Comparison of ENCODE assay signal across 15 cellular contexts in the genomic region with DNA sequence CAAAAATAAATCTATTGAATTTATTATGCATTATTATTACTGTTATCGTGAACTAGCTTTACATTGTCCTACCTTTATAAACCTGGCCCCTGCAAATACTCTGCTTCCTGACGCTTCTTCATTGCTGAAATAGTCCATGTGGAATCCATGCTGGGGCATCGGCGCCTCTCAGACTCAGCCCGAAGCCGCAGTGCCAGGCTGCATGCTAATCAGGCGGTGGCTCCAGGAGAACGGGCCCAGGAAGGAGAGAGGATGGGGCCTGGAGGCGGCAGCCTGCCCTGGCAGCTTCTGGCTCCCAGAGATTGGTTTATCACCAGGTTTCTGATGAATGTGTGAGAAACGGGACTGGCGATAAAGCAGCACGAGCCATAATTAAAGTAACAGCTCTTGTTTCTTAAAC.
"Had no signal": no experiment of that assay in that cellular context is flagged by ENCODE, and none has a peak within 500 bp of the region (broad histone marks: within the 10 kb centered on the region; RNA-seq: fewer than 3 reads in every experiment).

No MANE protein-coding gene starts in this region.

- H3K27ac ChIP-seq: coronary artery, pancreas, testis had no signal

- H3K4me1 ChIP-seq: pancreas, testis had no signal

- H3K9me3 Mint-ChIP-seq: activated CD4-positive, alpha-beta memory T cell treated with anti-CD3 and anti-CD28 coated beads, Interleukin-2, amount 10 ng/mL, durations not matched to agents 7 days and 5 days; activated naive CD8-positive, alpha-beta T cell treated with anti-CD3 and anti-CD28 coated beads, Interleukin-2, amount 10 ng/mL, durations not matched to agents 7 days and 5 days had no signal

- H3K36me3 ChIP-seq: pancreas had no signal

- H3K4me3 Mint-ChIP-seq: activated CD4-positive, alpha-beta memory T cell treated with anti-CD3 and anti-CD28 coated beads, Interleukin-2, amount 10 ng/mL, durations not matched to agents 7 days and 5 days; activated naive CD8-positive, alpha-beta T cell treated with anti-CD3 and anti-CD28 coated beads, Interleukin-2, amount 10 ng/mL, durations not matched to agents 7 days and 5 days; effector memory CD8-positive, alpha-beta T cell had no signal

- H3K27me3 ChIP-seq: pancreas, testis had no signal

- DNase-seq: activated CD4-positive, alpha-beta memory T cell treated with anti-CD3 and anti-CD28 coated beads, Interleukin-2, amount 10 ng/mL, durations not matched to agents 7 days and 5 days; activated gamma-delta T cell; activated naive CD8-positive, alpha-beta T cell treated with anti-CD3 and anti-CD28 coated beads, Interleukin-2, amount 10 ng/mL, durations not matched to agents 7 days and 5 days; activated T-cell treated with anti-CD3 and anti-CD28 coated beads, Interleukin-2, amount 50 U/mL, for 48 hours; aorta; effector memory CD8-positive, alpha-beta T cell; mammary epithelial cell; pancreas; stimulated activated CD4-positive, alpha-beta T cell treated with anti-CD3 and anti-CD28 coated beads, Interleukin-4, amount 100 ng/mL, for 1 hour; stimulated activated CD8-positive, alpha-beta memory T cell treated with anti-CD3 and anti-CD28 coated beads, Interleukin-4, amount 100 ng/mL, for 48 hours; stimulated activated naive CD8-positive, alpha-beta T cell treated with anti-CD3 and anti-CD28 coated beads, Interleukin-15, Interleukin-2, amounts not matched to agents 100 U/mL and 50 U/mL, for 24 hours; T-helper 9 cell; testis had no signal

- H3K4me3 ChIP-seq: coronary artery, pancreas, testis had no signal

- ATAC-seq: effector memory CD8-positive, alpha-beta T cell; left lobe of liver; pancreas; stimulated activated naive CD8-positive, alpha-beta T cell treated with anti-CD3 and anti-CD28 coated beads, Interleukin-15, Interleukin-2, amounts not matched to agents 100 U/mL and 50 U/mL, for 24 hours had no signal

- H3K27ac Mint-ChIP-seq: activated CD4-positive, alpha-beta memory T cell treated with anti-CD3 and anti-CD28 coated beads, Interleukin-2, amount 10 ng/mL, durations not matched to agents 7 days and 5 days; activated naive CD8-positive, alpha-beta T cell treated with anti-CD3 and anti-CD28 coated beads, Interleukin-2, amount 10 ng/mL, durations not matched to agents 7 days and 5 days; effector memory CD8-positive, alpha-beta T cell had no signal

- H3K36me3 Mint-ChIP-seq: activated naive CD8-positive, alpha-beta T cell treated with anti-CD3 and anti-CD28 coated beads, Interleukin-2, amount 10 ng/mL, durations not matched to agents 7 days and 5 days had no signal

- H3K4me1 Mint-ChIP-seq: activated CD4-positive, alpha-beta memory T cell treated with anti-CD3 and anti-CD28 coated beads, Interleukin-2, amount 10 ng/mL, durations not matched to agents 7 days and 5 days; activated naive CD8-positive, alpha-beta T cell treated with anti-CD3 and anti-CD28 coated beads, Interleukin-2, amount 10 ng/mL, durations not matched to agents 7 days and 5 days had no signal
